ENCODE assay signal across 9 cellular contexts in genomic region chr7:1665721-1666250, GRCh38. TPM values are rescaled to one million over a fixed set of nuclear protein-coding genes. Genes with fewer than 3 reads are reported as not detected.
DNase-seq lines count a peak whose midpoint lies in the region; ATAC-seq and TF ChIP-seq lines count a peak whose summit lies in the region.
"Had no signal": no experiment of that assay in that cellular context is flagged by ENCODE, and none has a peak within 500 bp of the region (broad histone marks: within the 10 kb centered on the region; RNA-seq: fewer than 3 reads in every experiment).

No MANE protein-coding gene starts in this region.

- POLR2A ChIA-PET in CD4-positive, alpha-beta T cell (lab: Charles Lee): no interaction called here
- POLR2A ChIA-PET in IMR-90 (lab: Charles Lee; ENCODE audit: unreplicated experiment): no interaction called here

- H2AK5ac ChIP-seq in IMR-90 (ENCODE audit: low read depth, low read length): no peak overlapping the region

- no TSS peak for BruUV-seq in IMR-90 (replicated peaks; lab: Mats Ljungman, UMichigan)

- peak overlapping the region; percentile 42 for H3K4me3 ChIP-seq in IMR-90 (ENCODE audit: insufficient read depth, low read depth, low read length)
- H3K4me3 ChIP-seq in ectodermal cell (ENCODE audit: insufficient read depth, low read depth, low read length): peak overlapping the region; percentile 49

- H3K9me3 ChIP-seq in CD4-positive, alpha-beta T cell (ENCODE audit: control insufficient read depth, low read length): no peaks in the 10 kb centered on the region
- H3K9me3 ChIP-seq in IMR-90 (ENCODE audit: control insufficient read depth, insufficient read depth, low read length): peaks cover 2% of the 10 kb centered on the region; the same call in 1 of the 2 replicates
- no peaks in the 10 kb centered on the region for H3K9me3 ChIP-seq in ectodermal cell (ENCODE audit: control insufficient read depth, low read length)

- no peak for TF ChIP-seq RAD21 in IMR-90 (IDR thresholded peaks at IDR 0.05; ENCODE audit: low read length)

- peak overlapping the region; percentile 67 for H2AFZ ChIP-seq in IMR-90 (replicated peaks; ENCODE audit: low read length, poor library complexity)

- DNase-seq in CD4-positive, alpha-beta T cell: peak in 1 of 10 experiments; percentile 32
- DNase-seq in IMR-90: peak; percentile 4
- DNase-seq in naive B cell: no peak
- DNase-seq in NCI-H2107 (lab: John Stamatoyannopoulos, UW): no peak
- DNase-seq in cortex of kidney (lab: John Stamatoyannopoulos, UW): no peak

- H3K9me1 ChIP-seq in IMR-90 (ENCODE audit: insufficient read depth, low read length): no peaks in the 10 kb centered on the region

- CTCF ChIA-PET in CD4-positive, alpha-beta T cell (lab: Charles Lee): no interaction called here
- CTCF ChIA-PET in IMR-90 (lab: Yijun Ruan, JAX): no interaction called here

- no peak overlapping the region for H3K27ac ChIP-seq in CD4-positive, alpha-beta T cell (ENCODE audit: low read depth, low read length)
- H3K27ac ChIP-seq in IMR-90 (ENCODE audit: insufficient read depth, low read length): no peak overlapping the region
- no peak overlapping the region for H3K27ac ChIP-seq in ectodermal cell (ENCODE audit: insufficient read depth, low read depth, low read length, poor library complexity, severe bottlenecking)

- H3K4me3 Mint-ChIP-seq in CD4-positive, alpha-beta T cell: no peak overlapping the region
- H3K4me3 Mint-ChIP-seq in naive B cell: peak overlapping the region in 1 of 8 donors; percentile 83

- no peaks in the 10 kb centered on the region for H3K9me3 Mint-ChIP-seq in CD4-positive, alpha-beta T cell
- peaks cover 0 to 10% (median 6%) of the 10 kb centered on the region in 7 donors for H3K9me3 Mint-ChIP-seq in naive B cell
- H3K9me3 Mint-ChIP-seq: central memory CD8-positive, alpha-beta T cell had no signal

- H3K36me3 ChIP-seq in IMR-90 (ENCODE audit: control insufficient read depth, insufficient read depth, low read length): no peaks in the 10 kb centered on the region
- no peaks in the 10 kb centered on the region for H3K36me3 ChIP-seq in ectodermal cell (ENCODE audit: control insufficient read depth, insufficient read depth, low read length)

- no peak overlapping the region for H3K4ac ChIP-seq in IMR-90 (ENCODE audit: low read depth, low read length)

- TF ChIP-seq CTCF in CD4-positive, alpha-beta T cell (IDR thresholded peaks at IDR 0.05): no peak
- no peak for TF ChIP-seq CTCF in IMR-90 (conservative IDR thresholded peaks at IDR 0.05; ENCODE audit: low read depth, low read length)

- H2BK5ac ChIP-seq in IMR-90 (ENCODE audit: low read depth, low read length, poor library complexity, severe bottlenecking): no peak overlapping the region

- H3K14ac ChIP-seq in IMR-90 (replicated peaks; ENCODE audit: low read depth, low read length): no peak overlapping the region

- in situ Hi-C loops in IMR-90 (cut with MboI; ENCODE audit: low sequenced_read_pairs): no loop called here

- ATAC-seq in CD4-positive, alpha-beta T cell (ENCODE audit: poor library complexity): peak; percentile 17
- ATAC-seq in IMR-90 (ENCODE audit: low read depth) (peak; percentile 45), naive B cell (ENCODE audit: low read depth in 2 of 2) (peak; percentile 21 to 39), GM21390 (IDR thresholded peaks at IDR 0.05; ENCODE audit: unreplicated experiment) (no peak), HG03025 (IDR thresholded peaks at IDR 0.05; ENCODE audit: low FRiP score, unreplicated experiment) (no peak)

- no peak overlapping the region for H3K56ac ChIP-seq in IMR-90 (ENCODE audit: extremely low read depth, insufficient read depth, low read length)

- TF ChIP-seq POLR2A in IMR-90 (IDR thresholded peaks at IDR 0.05; ENCODE audit: low read depth, low read length): no peak

- H3K4me1 Mint-ChIP-seq in CD4-positive, alpha-beta T cell (ENCODE audit: low read depth): peaks cover 13% of the 10 kb centered on the region
- peaks cover 11 to 20% (median 19%) of the 10 kb centered on the region in 3 donors for H3K4me1 Mint-ChIP-seq in naive B cell

- dilution Hi-C loops in IMR-90 (cut with HindIII; ENCODE audit: low sequenced_read_pairs, unreplicated experiment): no loop called here

- H4K8ac ChIP-seq in IMR-90 (ENCODE audit: low read depth in 2 of 2, low read length in 2 of 2): no peak overlapping the region

- H4K91ac ChIP-seq in IMR-90 (ENCODE audit: insufficient read depth, low read depth, low read length): no peak overlapping the region

- no peak overlapping the region for H3K23ac ChIP-seq in IMR-90 (ENCODE audit: low read depth, low read length)

- H2BK15ac ChIP-seq in IMR-90 (ENCODE audit: low read depth, low read length): no peak overlapping the region

- H3K4me1 ChIP-seq in IMR-90 (ENCODE audit: control insufficient read depth, insufficient read depth, low read length) (peaks cover 2% of the 10 kb centered on the region; the same call in 1 of the 2 replicates), ectodermal cell (ENCODE audit: control insufficient read depth, insufficient read depth, low read length) (peaks cover 21% of the 10 kb centered on the region)

- no peak overlapping the region for H3K27ac Mint-ChIP-seq in CD4-positive, alpha-beta T cell
- no peak overlapping the region for H3K27ac Mint-ChIP-seq in naive B cell

- no peak overlapping the region for H2AK9ac ChIP-seq in IMR-90 (replicated peaks; ENCODE audit: low read depth, low read length, poor library complexity)

- no peak overlapping the region for H3K18ac ChIP-seq in IMR-90 (ENCODE audit: low read depth, low read length)

- no peaks in the 10 kb centered on the region; the same call in 1 of the 2 replicates for H4K20me1 ChIP-seq in IMR-90 (ENCODE audit: insufficient read depth, low read length)

- intact Hi-C loops in CD4-positive, alpha-beta T cell (cut with DNase I, micrococcal nuclease): loop anchor here (1.0 to 10.0 kb wide), 3 partner anchors 259 to 544 kb away; no protein-coding TSS in a partner anchor
- intact Hi-C loops in IMR-90 (cut with micrococcal nuclease): loop anchor here (1.0 to 5.0 kb wide), 3 partner anchors 147 to 683 kb away; no protein-coding TSS in a partner anchor

- H3K79me1 ChIP-seq in IMR-90 (ENCODE audit: low read depth in 1 of 2, low read length in 2 of 2): no peaks in the 10 kb centered on the region

- no peak overlapping the region for H2BK20ac ChIP-seq in IMR-90 (ENCODE audit: low read depth, low read length)

- peaks cover 44% of the 10 kb centered on the region for H3K27me3 Mint-ChIP-seq in CD4-positive, alpha-beta T cell
- H3K27me3 Mint-ChIP-seq in naive B cell: peaks cover 28 to 54% (median 39%) of the 10 kb centered on the region in 3 donors

- no peaks in the 10 kb centered on the region for H3K36me3 Mint-ChIP-seq in CD4-positive, alpha-beta T cell (ENCODE audit: low read depth)
- H3K36me3 Mint-ChIP-seq in naive B cell: peaks cover 0 to 8% of the 10 kb centered on the region in 2 donors

- H2BK120ac ChIP-seq in IMR-90 (ENCODE audit: low read depth, low read length): no peak overlapping the region

- no peak overlapping the region for H3K9ac ChIP-seq in IMR-90 (ENCODE audit: low read depth, low read length)

- peaks cover 62% of the 10 kb centered on the region for H3K27me3 ChIP-seq in CD4-positive, alpha-beta T cell (ENCODE audit: control insufficient read depth, insufficient read depth, low read length)
- peaks cover 67% of the 10 kb centered on the region for H3K27me3 ChIP-seq in IMR-90 (ENCODE audit: control insufficient read depth, insufficient read depth, low read length)
- peaks cover 84% of the 10 kb centered on the region for H3K27me3 ChIP-seq in ectodermal cell (ENCODE audit: control insufficient read depth, insufficient read depth, low read length, poor library complexity, severe bottlenecking)

- no peak overlapping the region for H4K5ac ChIP-seq in IMR-90 (ENCODE audit: low read depth, low read length)

- 0% methylated on average over 15 of the region's 71 CpGs; no CpG with 5 or more reads in 1 of the 2 experiments for WGBS in IMR-90 (ENCODE audit: extremely low coverage in 2 of 2, insufficient read length in 1 of 2), 2 experiments
- 0 to 1% methylated on average over 71 of the region's 71 CpGs for WGBS in ectodermal cell, 2 experiments

- H3K4me2 ChIP-seq in IMR-90 (ENCODE audit: low read depth, low read length): no peak overlapping the region; the same call in 1 of the 2 replicates

TF ChIP-seq in IMR-90, 13 proteins besides CTCF, POLR2A, EP300 and RAD21:
- TF ChIP-seq FOS (IDR thresholded peaks at IDR 0.05; ENCODE audit: low read depth, low read length) (no peak), CEBPB (IDR thresholded peaks at IDR 0.05; ENCODE audit: low read depth, low read length) (no peak), RCOR1 (IDR thresholded peaks at IDR 0.05; ENCODE audit: insufficient replicate concordance, low read length) (no peak), CHD1 (IDR thresholded peaks at IDR 0.05; ENCODE audit: low read depth, low read length) (no peak), MAZ (IDR thresholded peaks at IDR 0.05; ENCODE audit: borderline replicate concordance, low read depth, low read length) (no peak), BHLHE40 (IDR thresholded peaks at IDR 0.05; ENCODE audit: low read depth, low read length) (no peak), NFE2L2 (IDR thresholded peaks at IDR 0.05; ENCODE audit: low read depth, low read length) (no peak), RFX5 (IDR thresholded peaks at IDR 0.05; ENCODE audit: low read depth, low read length) (no peak)
- TF ChIP-seq, protein P1, sequence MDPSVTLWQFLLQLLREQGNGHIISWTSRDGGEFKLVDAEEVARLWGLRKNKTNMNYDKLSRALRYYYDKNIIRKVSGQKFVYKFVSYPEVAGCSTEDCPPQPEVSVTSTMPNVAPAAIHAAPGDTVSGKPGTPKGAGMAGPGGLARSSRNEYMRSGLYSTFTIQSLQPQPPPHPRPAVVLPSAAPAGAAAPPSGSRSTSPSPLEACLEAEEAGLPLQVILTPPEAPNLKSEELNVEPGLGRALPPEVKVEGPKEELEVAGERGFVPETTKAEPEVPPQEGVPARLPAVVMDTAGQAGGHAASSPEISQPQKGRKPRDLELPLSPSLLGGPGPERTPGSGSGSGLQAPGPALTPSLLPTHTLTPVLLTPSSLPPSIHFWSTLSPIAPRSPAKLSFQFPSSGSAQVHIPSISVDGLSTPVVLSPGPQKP (IDR thresholded peaks at IDR 0.05; ENCODE audit: borderline replicate concordance, low read depth, low read length): no peak

RNA-seq across cellular contexts. Expression of gene ELFN1, which starts 4.3 kb away (rescaled TPM):
- total RNA-seq in CD4-positive, alpha-beta T cell: not detected
- total RNA-seq in IMR-90 (2012; rRNA removed): 1.6 and 2.2 TPM in 2 replicates
- 5.2 and 7.8 TPM in 2 replicates for polyA plus RNA-seq in IMR-90 (2012; rRNA removed)
- 3.9 and 10.2 TPM in 2 replicates for polyA plus RNA-seq in IMR-90 (2012; cell fraction: cytosol; rRNA removed)
- 3.8 and 9.6 TPM in 2 replicates for polyA plus RNA-seq in IMR-90 (2012; cell fraction: nucleus; rRNA removed; ENCODE audit: low replicate concordance)
- 8.4 TPM for polyA plus RNA-seq in ectodermal cell (2013, experiment 1 of 4)
- polyA plus RNA-seq in ectodermal cell (2013, experiment 2 of 4): 8.4 TPM
- polyA plus RNA-seq in ectodermal cell (2013, experiment 3 of 4): 9.3 TPM
- 10.2 TPM for polyA plus RNA-seq in ectodermal cell (2013, experiment 4 of 4)
- polyA plus RNA-seq in naive B cell (ENCODE audit: low read depth in 6 of 6): not detected

Comparison
In these comparisons a context has a peak if more than half of its experiments do, and no peak if none do; other contexts are left out.
1. ATAC-seq: peak in CD4-positive, alpha-beta T cell (single experiment), IMR-90 (single experiment) and naive B cell (2 of 2); none in GM21390 (single experiment) and HG03025 (single experiment).